Comparison of ENCODE assay signal across 7 cellular contexts in the genomic region with DNA sequence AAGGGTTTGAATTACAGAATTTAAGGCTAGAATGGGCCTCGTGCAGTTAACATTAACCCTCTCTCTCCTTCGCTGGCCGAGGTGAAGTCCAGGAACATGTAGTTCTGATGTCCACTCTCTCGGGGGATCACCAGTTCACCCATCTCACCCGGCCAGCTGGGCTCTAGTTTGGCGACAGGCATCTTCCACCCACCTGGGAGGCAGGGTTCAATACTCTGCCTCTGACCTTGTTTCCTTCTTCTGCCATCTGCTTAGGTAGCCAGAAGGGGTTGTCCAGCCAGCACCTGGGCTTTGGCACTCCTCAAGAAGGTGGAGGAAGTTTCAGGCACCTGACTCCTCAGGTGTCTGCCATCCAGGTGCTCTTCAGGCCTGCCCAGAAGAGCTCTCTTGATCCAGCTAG.
DNase-seq lines count a peak whose midpoint lies in the region; ATAC-seq and TF ChIP-seq lines count a peak whose summit lies in the region.
"Not testable (repeated sequence)": the region's sequence is repeated elsewhere in the genome, so short reads cannot be mapped to it uniquely, and the experiment has no call there.

No MANE protein-coding gene starts in this region.

- H3K4me2 ChIP-seq in mammary epithelial cell (ENCODE audit: insufficient read depth, low read depth, low read length) = not testable (repeated sequence)

- ATAC-seq in lung (ENCODE audit: insufficient read depth, low FRiP score); aorta (ENCODE audit: low FRiP score): not testable (repeated sequence)

- CTCF ChIA-PET in mammary epithelial cell (lab: Charles Lee; ENCODE audit: low non-redundant PET) = not testable (repeated sequence)

- H3K9ac ChIP-seq in mammary epithelial cell (ENCODE audit: insufficient read depth, low read length) = not testable (repeated sequence)

- H3K4me1 Mint-ChIP-seq in glutamatergic neuron (ENCODE audit: low read depth, unreplicated experiment) = not testable (repeated sequence)

- dilution Hi-C loops in mammary epithelial cell (cut with HindIII; ENCODE audit: low sequenced_read_pairs) = not testable (repeated sequence)

- not testable (repeated sequence) for H3K4me3 ChIP-seq in mammary epithelial cell (replicated peaks in 1 of 3; ENCODE audit: insufficient read depth in 1 of 3, low read depth in 2 of 3, low read length in 3 of 3); lung; sigmoid colon; aorta (ENCODE audit: low read length in 2 of 2)

- not testable (repeated sequence) for TF ChIP-seq EP300 in sigmoid colon (IDR thresholded peaks at IDR 0.05)

- not testable (repeated sequence) for H3K36me3 Mint-ChIP-seq in glutamatergic neuron (ENCODE audit: unreplicated experiment)

- not testable (repeated sequence) for TF ChIP-seq CTCF in mammary epithelial cell (conservative IDR thresholded peaks at IDR 0.05 in 1 of 2, IDR thresholded peaks at IDR 0.05 in 1 of 2; ENCODE audit: extremely low read depth in 1 of 2, insufficient read depth in 1 of 2, low read depth in 1 of 2, low read length in 2 of 2); glutamatergic neuron (IDR thresholded peaks at IDR 0.05; ENCODE audit: partially characterized antibody, unreplicated experiment); lung (IDR thresholded peaks at IDR 0.05; ENCODE audit: control extremely low read depth, extremely low read depth); sigmoid colon (IDR thresholded peaks at IDR 0.05)

- H3K27me3 ChIP-seq in mammary epithelial cell (ENCODE audit: insufficient read depth, low read length); lung (ENCODE audit: control insufficient read depth, insufficient read depth); sigmoid colon; aorta (ENCODE audit: control insufficient read depth in 1 of 2, insufficient read depth in 2 of 2, low read length in 1 of 2): not testable (repeated sequence)

- H3K4me3 Mint-ChIP-seq in glutamatergic neuron (ENCODE audit: unreplicated experiment) = not testable (repeated sequence)

- not testable (repeated sequence) for H3K9me3 Mint-ChIP-seq in glutamatergic neuron (ENCODE audit: unreplicated experiment)

- not testable (repeated sequence) for H3K27ac ChIP-seq in mammary epithelial cell (ENCODE audit: insufficient read depth, low read depth, low read length); lung (ENCODE audit: low read depth in 1 of 2, low read length in 1 of 2); sigmoid colon; aorta (ENCODE audit: low read depth in 1 of 2, low read length in 2 of 2)

- H3K36me3 ChIP-seq in mammary epithelial cell (ENCODE audit: insufficient read depth, low read length); lung (ENCODE audit: control insufficient read depth in 2 of 2, insufficient read depth in 2 of 2, low read length in 2 of 2); sigmoid colon; aorta (ENCODE audit: control insufficient read depth in 1 of 2, insufficient read depth in 2 of 2, low read length in 1 of 2): not testable (repeated sequence)

- H2AFZ ChIP-seq in mammary epithelial cell (ENCODE audit: low read depth, low read length) = not testable (repeated sequence)

- H3K9me3 ChIP-seq in mammary epithelial cell (replicated peaks; ENCODE audit: insufficient read depth, low read length); lung (ENCODE audit: control insufficient read depth in 2 of 2, insufficient read depth in 1 of 2, low read length in 1 of 2); sigmoid colon; aorta (ENCODE audit: control insufficient read depth, low read length): not testable (repeated sequence)

- not testable (repeated sequence) for H3K27me3 Mint-ChIP-seq in glutamatergic neuron (ENCODE audit: unreplicated experiment)

- in situ Hi-C loops in mammary epithelial cell (cut with MboI; ENCODE audit: low sequenced_read_pairs in 2 of 2) = not testable (repeated sequence)

- H3K4me1 ChIP-seq in mammary epithelial cell (ENCODE audit: insufficient read depth, low read length); lung (ENCODE audit: control insufficient read depth in 2 of 2, insufficient read depth in 2 of 2, low read length in 2 of 2); sigmoid colon; aorta (ENCODE audit: control insufficient read depth in 1 of 2, insufficient read depth in 2 of 2, low read length in 2 of 2): not testable (repeated sequence)

- DNase-seq in RPMI8226 = peak; percentile 82
- peak; percentile 12 for DNase-seq in mammary epithelial cell
- DNase-seq in glutamatergic neuron = peak; percentile 4
- peak; percentile 16 for DNase-seq in islet precursor cell
- DNase-seq in lung (ENCODE audit: low spot score) = peak; percentile 28
- DNase-seq in sigmoid colon = peak; percentile 45
- DNase-seq in aorta = peak; percentile 27 to 49

- not testable (repeated sequence) for H3K79me2 ChIP-seq in mammary epithelial cell (ENCODE audit: insufficient read depth, low read length)

- 51% methylated on average over 6 of the region's 6 CpGs for WGBS in mammary epithelial cell (ENCODE audit: low coverage, missing lambda C conversion rate)
- 78 to 84% methylated on average over 6 of the region's 6 CpGs for WGBS in lung, 2 donors
- WGBS in sigmoid colon, 2 donors = 72 to 83% methylated on average over 6 of the region's 6 CpGs
- WGBS in aorta, 2 donors = 72 to 74% methylated on average over 6 of the region's 6 CpGs

- intact Hi-C loops in mammary epithelial cell (cut with micrococcal nuclease); sigmoid colon (cut with DNase I); aorta (cut with DNase I): not testable (repeated sequence)

- not testable (repeated sequence) for H4K20me1 ChIP-seq in mammary epithelial cell (ENCODE audit: insufficient read depth, low read length)

- BruUV-seq in mammary epithelial cell (replicated peaks; lab: Mats Ljungman, UMichigan) = not testable (repeated sequence)

- H3K27ac Mint-ChIP-seq in glutamatergic neuron (ENCODE audit: unreplicated experiment) = not testable (repeated sequence)

- TF ChIP-seq POLR2A in sigmoid colon (IDR thresholded peaks at IDR 0.05) = not testable (repeated sequence)

Comparison
In these comparisons a context has a peak if more than half of its experiments do, and no peak if none do; other contexts are left out.
1. DNase-seq: peak in every context shown above with its lines; median percentile 82 in RPMI8226; 45 in sigmoid colon; 38 in aorta; 28 in lung; 16 in islet precursor cell; 12 in mammary epithelial cell; 4 in glutamatergic neuron.